In genomic region chr2:235676536-235676799, GRCh38 we compare ENCODE assay signal across 1 cellular context.
TF ChIP-seq lines count a peak whose summit lies in the region.

No MANE protein-coding gene starts in this region.

TF ChIP-seq in GM23338, 12 proteins besides CTCF, POLR2A, EP300 and RAD21:
- TF ChIP-seq ETS1 (IDR thresholded peaks at IDR 0.05) (no peak), EZH2phosphoT487 (IDR thresholded peaks at IDR 0.05; ENCODE audit: unreplicated experiment) (no peak), ZNF462 (CRISPR knock-in tag; IDR thresholded peaks at IDR 0.05) (no peak), JUNB (IDR thresholded peaks at IDR 0.05; ENCODE audit: unreplicated experiment) (no peak)
